Comparison of ENCODE assay signal across 19 cellular contexts in genomic region chr11:128766687-128767086, GRCh38.
DNase-seq lines count a peak whose midpoint lies in the region; TF ChIP-seq lines count a peak whose summit lies in the region.
"Had no signal": no experiment of that assay in that cellular context is flagged by ENCODE, and none has a peak within 500 bp of the region (broad histone marks: within the 10 kb centered on the region; RNA-seq: fewer than 3 reads in every experiment).

No MANE protein-coding gene starts in this region.

- no peaks in the 10 kb centered on the region for H3K9me3 Mint-ChIP-seq in activated CD4-positive, alpha-beta memory T cell treated with anti-CD3 and anti-CD28 coated beads for 36 hours
- H3K9me3 Mint-ChIP-seq: activated naive CD8-positive, alpha-beta T cell treated with anti-CD3 and anti-CD28 coated beads, Interleukin-2, amount 50 U/mL, for 24 hours; naive B cell had no signal

- no peak overlapping the region for H2AK5ac ChIP-seq in neuronal stem cell (ENCODE audit: low read depth, low read length)

- no peak overlapping the region for H2AFZ ChIP-seq in neuronal stem cell (ENCODE audit: low read length)
- H2AFZ ChIP-seq: parathyroid adenoma had no signal

- H2BK12ac ChIP-seq in neuronal stem cell (ENCODE audit: low read length), result peak overlapping the region; percentile 2

- H2BK15ac ChIP-seq in neuronal stem cell (ENCODE audit: low read length), result peak overlapping the region; percentile 60

- no peak overlapping the region for H3K27ac ChIP-seq in neuronal stem cell (replicated peaks; ENCODE audit: low read length)
- H3K27ac ChIP-seq: BLaER1 treated with 17β-estradiol and CSF1 and Interleukin-3, amounts not matched to agents 10 nM and 100 nM; cardiac muscle cell; parathyroid adenoma; upper lobe of right lung had no signal

- POLR2A ChIA-PET in activated CD4-positive, alpha-beta memory T cell treated with anti-CD3 and anti-CD28 coated beads for 36 hours (lab: Charles Lee), result no interaction called here
- POLR2A ChIA-PET in HEK293T (lab: Yijun Ruan, JAX), result no interaction called here

- no peak overlapping the region for H3K4me2 ChIP-seq in neuronal stem cell (ENCODE audit: insufficient read depth, low read length, poor library complexity, severe bottlenecking)
- H3K4me2 ChIP-seq: BLaER1 treated with 17β-estradiol and CSF1 and Interleukin-3, amounts not matched to agents 10 nM and 100 nM had no signal

- peaks cover 0 to 2% of the 10 kb centered on the region in 2 donors for H3K36me3 ChIP-seq in neuronal stem cell (replicated peaks in 1 of 2; ENCODE audit: control insufficient read depth in 2 of 2, insufficient read depth in 2 of 2, low read length in 2 of 2)
- H3K36me3 ChIP-seq: cardiac muscle cell had no signal

- CTCF ChIA-PET in activated CD4-positive, alpha-beta memory T cell treated with anti-CD3 and anti-CD28 coated beads for 36 hours (lab: Charles Lee), result interaction anchor here (2.8 to 3.6 kb wide), 2 partner anchors 9 to 10 kb away, joined by 10 to 15 read pairs; no protein-coding TSS in a partner anchor
- CTCF ChIA-PET in HEK293T (lab: Yijun Ruan, JAX), result interaction anchor here (0.5 kb wide), 1 partner anchor 13 kb away, joined by 5 read pairs; no protein-coding TSS in a partner anchor

- peaks cover 13% of the 10 kb centered on the region for H3K4me1 Mint-ChIP-seq in activated CD4-positive, alpha-beta memory T cell treated with anti-CD3 and anti-CD28 coated beads for 36 hours (ENCODE audit: low read depth)

- H3K9ac ChIP-seq in neuronal stem cell (ENCODE audit: low read depth, low read length, poor library complexity), result no peak overlapping the region
- H3K9ac ChIP-seq: parathyroid adenoma had no signal

- H3K27ac Mint-ChIP-seq in activated CD4-positive, alpha-beta memory T cell treated with anti-CD3 and anti-CD28 coated beads for 36 hours, result no peak overlapping the region
- H3K27ac Mint-ChIP-seq: activated CD8-positive, alpha-beta memory T cell treated with anti-CD3 and anti-CD28 coated beads, Interleukin-2, amount 10 ng/mL, durations not matched to agents 7 days and 5 days; activated naive CD8-positive, alpha-beta T cell treated with anti-CD3 and anti-CD28 coated beads, Interleukin-2, amount 50 U/mL, for 24 hours had no signal

- no peak overlapping the region for H3K23ac ChIP-seq in neuronal stem cell (ENCODE audit: low read depth, low read length, poor library complexity)

- no CpG with 5 or more reads among the region's 12 CpGs for WGBS in neuronal stem cell (ENCODE audit: extremely low coverage in 2 of 2, insufficient read length in 2 of 2, insufficient replicate concordance in 1 of 2), 2 donors

- peaks cover 0 to 2% of the 10 kb centered on the region in 2 donors for H3K9me3 ChIP-seq in neuronal stem cell (replicated peaks in 1 of 2; ENCODE audit: control insufficient read depth in 2 of 2, insufficient read depth in 1 of 2, low read depth in 1 of 2, low read length in 2 of 2)
- H3K9me3 ChIP-seq: BLaER1 treated with 17β-estradiol and CSF1 and Interleukin-3, amounts not matched to agents 10 nM and 100 nM; upper lobe of right lung had no signal

- H3K36me3 Mint-ChIP-seq in activated CD4-positive, alpha-beta memory T cell treated with anti-CD3 and anti-CD28 coated beads for 36 hours, result peaks cover 27% of the 10 kb centered on the region

- H3K18ac ChIP-seq in neuronal stem cell (ENCODE audit: low read length), result no peak overlapping the region

- H2BK120ac ChIP-seq in neuronal stem cell (ENCODE audit: low read depth, low read length), result no peak overlapping the region

- no peak overlapping the region for H3K14ac ChIP-seq in neuronal stem cell (ENCODE audit: low read length)

- no peak for TF ChIP-seq CTCF in fibroblast of the aortic adventitia (IDR thresholded peaks at IDR 0.05; ENCODE audit: insufficient read depth, low read length)

- peak; percentile 27 for DNase-seq in NCI-H1105 (lab: John Stamatoyannopoulos, UW)
- DNase-seq in NCI-H1105 treated with DMSO at 0.1 percent for 48 hours (lab: John Stamatoyannopoulos, UW), result no peak
- DNase-seq in NCI-H510A treated with DMSO at 0.1 percent for 48 hours (lab: John Stamatoyannopoulos, UW), result peak; percentile 71
- peak; percentile 77 for DNase-seq in fibroblast of the aortic adventitia (ENCODE audit: low read depth)
- no peak for DNase-seq in neuronal stem cell (ENCODE audit: low spot score)
- no peak for DNase-seq in activated CD4-positive, alpha-beta memory T cell treated with anti-CD3 and anti-CD28 coated beads for 36 hours
- no peak for DNase-seq in HEK293T (ENCODE audit: extremely low spot score)
- DNase-seq in DMS153 treated with DMSO at 0.1 percent for 48 hours (lab: John Stamatoyannopoulos, UW; ENCODE audit: unreplicated experiment), result no peak
- DNase-seq: 8988T; activated CD8-positive, alpha-beta memory T cell treated with anti-CD3 and anti-CD28 coated beads, Interleukin-2, amount 10 ng/mL, durations not matched to agents 7 days and 5 days; activated naive CD8-positive, alpha-beta T cell treated with anti-CD3 and anti-CD28 coated beads, Interleukin-2, amount 50 U/mL, for 24 hours; erythroblast; KG1; naive B cell; stimulated activated CD4-positive, alpha-beta T cell treated with anti-CD3 and anti-CD28 coated beads, Interleukin-4, amount 100 ng/mL, for 1 hour; upper lobe of right lung had no signal

- no peak overlapping the region for H4K8ac ChIP-seq in neuronal stem cell (ENCODE audit: low read depth, low read length)

- H2BK5ac ChIP-seq in neuronal stem cell (ENCODE audit: low read length), result no peak overlapping the region

- no peaks in the 10 kb centered on the region for H3K79me1 ChIP-seq in neuronal stem cell (ENCODE audit: low read depth, low read length)

- H3K4me3 Mint-ChIP-seq in activated CD4-positive, alpha-beta memory T cell treated with anti-CD3 and anti-CD28 coated beads for 36 hours, result no peak overlapping the region
- H3K4me3 Mint-ChIP-seq: activated CD8-positive, alpha-beta memory T cell treated with anti-CD3 and anti-CD28 coated beads, Interleukin-2, amount 10 ng/mL, durations not matched to agents 7 days and 5 days; activated naive CD8-positive, alpha-beta T cell treated with anti-CD3 and anti-CD28 coated beads, Interleukin-2, amount 50 U/mL, for 24 hours; naive B cell had no signal

- intact Hi-C loops in activated CD4-positive, alpha-beta memory T cell treated with anti-CD3 and anti-CD28 coated beads for 36 hours (cut with micrococcal nuclease), result no loop called here

- no peaks in the 10 kb centered on the region for H3K27me3 Mint-ChIP-seq in activated CD4-positive, alpha-beta memory T cell treated with anti-CD3 and anti-CD28 coated beads for 36 hours
- H3K27me3 Mint-ChIP-seq: activated CD8-positive, alpha-beta memory T cell treated with anti-CD3 and anti-CD28 coated beads, Interleukin-2, amount 10 ng/mL, durations not matched to agents 7 days and 5 days; activated naive CD8-positive, alpha-beta T cell treated with anti-CD3 and anti-CD28 coated beads, Interleukin-2, amount 50 U/mL, for 24 hours; naive B cell had no signal

- H3K27me3 ChIP-seq in neuronal stem cell (ENCODE audit: control insufficient read depth in 3 of 3, insufficient read depth in 3 of 3, low read depth in 1 of 3, low read length in 3 of 3), result peaks cover 0 to 4% (median 0%) of the 10 kb centered on the region in 3 experiments
- H3K27me3 ChIP-seq: BLaER1 treated with 17β-estradiol and CSF1 and Interleukin-3, amounts not matched to agents 10 nM and 100 nM; upper lobe of right lung had no signal

- no peak overlapping the region for H3K4ac ChIP-seq in neuronal stem cell (ENCODE audit: low read length)

- H4K91ac ChIP-seq in neuronal stem cell (ENCODE audit: low read depth, low read length, poor library complexity), result no peak overlapping the region

- H3K4me3 ChIP-seq in fibroblast of the aortic adventitia (ENCODE audit: low read depth, low read length) (no peak overlapping the region), neuronal stem cell (ENCODE audit: low read length in 2 of 2) (no peak overlapping the region)
- H3K4me3 ChIP-seq: BLaER1 treated with 17β-estradiol and CSF1 and Interleukin-3, amounts not matched to agents 10 nM and 100 nM; cardiac muscle cell; upper lobe of right lung had no signal

- peaks cover 0 to 15% of the 10 kb centered on the region in 2 donors for H3K4me1 ChIP-seq in neuronal stem cell (ENCODE audit: control insufficient read depth in 2 of 2, insufficient read depth in 1 of 2, low read depth in 1 of 2, low read length in 2 of 2)
- H3K4me1 ChIP-seq: parathyroid adenoma, upper lobe of right lung had no signal

TF ChIP-seq in HEK293T, 16 proteins besides CTCF, POLR2A, EP300 and RAD21:
- no peak for TF ChIP-seq SP1 (IDR thresholded peaks at IDR 0.05)
- no peak for TF ChIP-seq FOXA1 (IDR thresholded peaks at IDR 0.05)
- no peak for TF ChIP-seq FOXM1 (IDR thresholded peaks at IDR 0.05; ENCODE audit: borderline replicate concordance)
- TF ChIP-seq BHLHE40 (IDR thresholded peaks at IDR 0.05; ENCODE audit: borderline replicate concordance), result no peak
- no peak for TF ChIP-seq TARDBP (IDR thresholded peaks at IDR 0.05)
- TF ChIP-seq ELF4 (IDR thresholded peaks at IDR 0.05), result no peak
- TF ChIP-seq CTBP1 (IDR thresholded peaks at IDR 0.05; ENCODE audit: borderline replicate concordance), result no peak
- no peak for TF ChIP-seq SUZ12 (IDR thresholded peaks at IDR 0.05)
- TF ChIP-seq, protein P1, sequence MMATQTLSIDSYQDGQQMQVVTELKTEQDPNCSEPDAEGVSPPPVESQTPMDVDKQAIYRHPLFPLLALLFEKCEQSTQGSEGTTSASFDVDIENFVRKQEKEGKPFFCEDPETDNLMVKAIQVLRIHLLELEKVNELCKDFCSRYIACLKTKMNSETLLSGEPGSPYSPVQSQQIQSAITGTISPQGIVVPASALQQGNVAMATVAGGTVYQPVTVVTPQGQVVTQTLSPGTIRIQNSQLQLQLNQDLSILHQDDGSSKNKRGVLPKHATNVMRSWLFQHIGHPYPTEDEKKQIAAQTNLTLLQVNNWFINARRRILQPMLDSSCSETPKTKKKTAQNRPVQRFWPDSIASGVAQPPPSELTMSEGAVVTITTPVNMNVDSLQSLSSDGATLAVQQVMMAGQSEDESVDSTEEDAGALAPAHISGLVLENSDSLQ (IDR thresholded peaks at IDR 0.05), result no peak
- TF ChIP-seq ARNT (IDR thresholded peaks at IDR 0.05), result no peak
- TF ChIP-seq LEF1 (IDR thresholded peaks at IDR 0.05; ENCODE audit: borderline replicate concordance), result no peak
- TF ChIP-seq L3MBTL2 (conservative IDR thresholded peaks at IDR 0.05), result no peak
- no peak for TF ChIP-seq HDGF (IDR thresholded peaks at IDR 0.05; ENCODE audit: borderline replicate concordance)
- no peak for TF ChIP-seq ZNF384 (IDR thresholded peaks at IDR 0.05)
- TF ChIP-seq NFRKB (IDR thresholded peaks at IDR 0.05), result no peak
- TF ChIP-seq FOXK2 (IDR thresholded peaks at IDR 0.05), result no peak

Comparison
In these comparisons a context has a peak if more than half of its experiments do, and no peak if none do; other contexts are left out.
1. DNase-seq: peak in NCI-H1105 (single experiment), NCI-H510A treated with DMSO at 0.1 percent for 48 hours (single experiment) and fibroblast of the aortic adventitia (single experiment); none in NCI-H1105 treated with DMSO at 0.1 percent for 48 hours (single experiment), neuronal stem cell (single experiment), activated CD4-positive, alpha-beta memory T cell treated with anti-CD3 and anti-CD28 coated beads for 36 hours (single experiment), HEK293T (single experiment) and DMS153 treated with DMSO at 0.1 percent for 48 hours (single experiment).